In genomic region chr2:68441179-68441993, GRCh38 we compare ENCODE assay signal across 8 cellular contexts. TPM values are rescaled to one million over a fixed set of nuclear protein-coding genes. Genes with fewer than 3 reads are reported as not detected.
DNase-seq lines count a peak whose midpoint lies in the region; ATAC-seq and TF ChIP-seq lines count a peak whose summit lies in the region.

No MANE protein-coding gene starts in this region.

- in situ Hi-C loops in KBM-7 (cut with MboI; ENCODE audit: low pct_unique_long_range_greater_than_20kb, low sequenced_read_pairs): no loop called here

- peaks cover 3% of the 10 kb centered on the region; the same call in 1 of the 2 replicates for H3K79me2 ChIP-seq in OCI-LY3 (ENCODE audit: low read length)

- no peaks in the 10 kb centered on the region for H3K27me3 Mint-ChIP-seq in natural killer cell treated with Interleukin-12 subunit alpha and Interleukin-12 subunit beta and Interleukin-15 and Interleukin-18, amount 100 ng/mL, for 72 hours

- H3K27me3 ChIP-seq in OCI-LY3 (ENCODE audit: low read depth, low read length): no peaks in the 10 kb centered on the region

- H3K4me3 Mint-ChIP-seq in natural killer cell treated with Interleukin-12 subunit alpha and Interleukin-12 subunit beta and Interleukin-15 and Interleukin-18, amount 100 ng/mL, for 72 hours: peak overlapping the region; percentile 72

- H3K36me3 ChIP-seq in OCI-LY3 (replicated peaks; ENCODE audit: low read depth, low read length): no peaks in the 10 kb centered on the region

- H3K4me1 ChIP-seq in OCI-LY3 (ENCODE audit: low read length): peaks cover 47% of the 10 kb centered on the region

- no peaks in the 10 kb centered on the region for H3K9me3 ChIP-seq in OCI-LY3 (ENCODE audit: insufficient read depth, low read length)

- H2AFZ ChIP-seq in OCI-LY3 (ENCODE audit: low read depth, low read length): peak overlapping the region; percentile 73

- H3K36me3 Mint-ChIP-seq in natural killer cell treated with Interleukin-12 subunit alpha and Interleukin-12 subunit beta and Interleukin-15 and Interleukin-18, amount 100 ng/mL, for 72 hours: no peaks in the 10 kb centered on the region

- peak overlapping the region; percentile 76 for H3K4me2 ChIP-seq in OCI-LY3 (ENCODE audit: low read length)

- TF ChIP-seq CTCF in OCI-LY3 (IDR thresholded peaks at IDR 0.05; ENCODE audit: low read depth, low read length) (peak; percentile 94), epithelial cell of proximal tubule (conservative IDR thresholded peaks at IDR 0.05; ENCODE audit: low read depth, low read length) (peak; percentile 90)

- peak overlapping the region; percentile 90 to 95 for H3K27ac Mint-ChIP-seq in natural killer cell treated with Interleukin-12 subunit alpha and Interleukin-12 subunit beta and Interleukin-15 and Interleukin-18, amount 100 ng/mL, for 72 hours

- H3K9ac ChIP-seq in OCI-LY3 (ENCODE audit: low read length): peak overlapping the region; percentile 69

- no peaks in the 10 kb centered on the region for H4K20me1 ChIP-seq in OCI-LY3 (ENCODE audit: insufficient read depth, low read length)

- peaks cover 35 to 39% of the 10 kb centered on the region in 2 donors for H3K4me1 Mint-ChIP-seq in natural killer cell treated with Interleukin-12 subunit alpha and Interleukin-12 subunit beta and Interleukin-15 and Interleukin-18, amount 100 ng/mL, for 72 hours (ENCODE audit: low read depth in 2 of 2)

- H3K4me3 ChIP-seq in OCI-LY3 (ENCODE audit: low read length) (peak overlapping the region; percentile 42), epithelial cell of proximal tubule (ENCODE audit: low read depth, low read length) (no peak overlapping the region)

- DNase-seq in DMS53 (lab: John Stamatoyannopoulos, UW) (peak; percentile 95), KBM-7 (peak; percentile 93), epithelial cell of proximal tubule (ENCODE audit: low read depth) (peak; percentile 39)
- DNase-seq in activated CD8-positive, alpha-beta memory T cell treated with anti-CD3 and anti-CD28 coated beads, Interleukin-2, amount 50 U/mL, for 4 hours: peak; percentile 79
- peak; percentile 93 for DNase-seq in natural killer cell treated with Interleukin-12 subunit alpha and Interleukin-12 subunit beta and Interleukin-15 and Interleukin-18, amount 100 ng/mL, for 72 hours (ENCODE audit: low spot score)
- peak; percentile 83 for DNase-seq in stimulated activated naive CD4-positive, alpha-beta T cell treated with Interleukin-2 at 50 U/mL for 16 hours (lab: John Stamatoyannopoulos, UW)

- no peaks in the 10 kb centered on the region for H3K9me3 Mint-ChIP-seq in natural killer cell treated with Interleukin-12 subunit alpha and Interleukin-12 subunit beta and Interleukin-15 and Interleukin-18, amount 100 ng/mL, for 72 hours

- peak overlapping the region; percentile 85 for H3K27ac ChIP-seq in OCI-LY3 (ENCODE audit: low read length)

- peak; percentile 96 for ATAC-seq in GM21717 (IDR thresholded peaks at IDR 0.05; ENCODE audit: unreplicated experiment)
- peak; percentile 95 to 96 for ATAC-seq in natural killer cell treated with Interleukin-12 subunit alpha and Interleukin-12 subunit beta and Interleukin-15 and Interleukin-18, amount 100 ng/mL, for 72 hours

RNA-seq across cellular contexts. Expression of gene FBXO48, which starts 25.7 kb away (rescaled TPM):
- 0.94 and 1.5 TPM in 2 replicates for total RNA-seq in epithelial cell of proximal tubule
- 1 to 10 TPM; 1.8 to 2.5 TPM for total RNA-seq in natural killer cell treated with Interleukin-12 subunit alpha and Interleukin-12 subunit beta and Interleukin-15 and Interleukin-18, amount 100 ng/mL, for 72 hours

RNA-seq across cellular contexts. Expression of gene APLF, which starts 26.0 kb away (rescaled TPM):
- 2.3 and 5.1 TPM in 2 replicates for total RNA-seq in epithelial cell of proximal tubule
- total RNA-seq in natural killer cell treated with Interleukin-12 subunit alpha and Interleukin-12 subunit beta and Interleukin-15 and Interleukin-18, amount 100 ng/mL, for 72 hours: 1 to 10 TPM; 2.0 to 3.2 TPM

Comparison
In these comparisons a context has a peak if more than half of its experiments do, and no peak if none do; other contexts are left out.
1. DNase-seq: peak in every context shown above with its lines; median percentile 95 in DMS53; 93 in KBM-7; 93 in natural killer cell treated with Interleukin-12 subunit alpha and Interleukin-12 subunit beta and Interleukin-15 and Interleukin-18, amount 100 ng/mL, for 72 hours; 83 in stimulated activated naive CD4-positive, alpha-beta T cell treated with Interleukin-2 at 50 U/mL for 16 hours; 79 in activated CD8-positive, alpha-beta memory T cell treated with anti-CD3 and anti-CD28 coated beads, Interleukin-2, amount 50 U/mL, for 4 hours; 39 in epithelial cell of proximal tubule.